In the genomic region with DNA sequence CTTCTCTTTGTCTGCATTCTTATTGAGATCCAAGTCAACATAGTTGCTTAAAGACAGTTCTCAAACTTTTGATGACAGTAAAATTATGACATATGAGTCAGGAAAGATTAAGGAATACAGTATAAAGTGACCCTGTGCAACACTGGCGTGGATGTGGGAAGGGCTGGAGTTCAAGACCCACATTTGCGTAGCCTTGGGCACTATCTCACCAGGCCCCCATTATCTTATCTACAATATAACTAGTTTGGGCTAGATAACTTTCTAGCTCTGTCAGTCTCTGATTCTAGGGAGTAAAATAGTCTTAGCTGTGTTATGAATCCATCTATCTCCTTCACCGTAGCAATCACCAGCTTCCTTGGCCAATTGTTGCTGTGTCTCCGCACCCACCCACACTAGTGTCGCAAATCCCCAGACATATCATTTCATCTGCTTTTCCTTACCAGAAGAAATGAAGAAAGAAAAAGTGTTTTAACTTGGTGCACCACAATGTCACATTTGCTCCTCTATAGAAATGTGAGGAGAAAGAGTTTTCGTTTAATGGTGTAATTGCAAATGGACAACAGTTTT, we compare ENCODE assay signal across 18 cellular contexts. TPM values are rescaled to one million over a fixed set of nuclear protein-coding genes. Genes with fewer than 3 reads are reported as not detected.
DNase-seq lines count a peak whose midpoint lies in the region; ATAC-seq and TF ChIP-seq lines count a peak whose summit lies in the region.
"Had no signal": no experiment of that assay in that cellular context is flagged by ENCODE, and none has a peak within 500 bp of the region (broad histone marks: within the 10 kb centered on the region; RNA-seq: fewer than 3 reads in every experiment).

No MANE protein-coding gene starts in this region.

- H3K4me3 ChIP-seq in ascending aorta = no peak overlapping the region
- H3K4me3 ChIP-seq in fibroblast of villous mesenchyme (ENCODE audit: low read depth, low read length) = no peak overlapping the region
- H3K4me3 ChIP-seq in neural progenitor cell = no peak overlapping the region
- H3K4me3 ChIP-seq in thoracic aorta = no peak overlapping the region
- H3K4me3 ChIP-seq: PC-9 had no signal

- H3K27me3 Mint-ChIP-seq in neural progenitor cell (ENCODE audit: insufficient read depth, low read depth) = peaks cover 4% of the 10 kb centered on the region
- H3K27me3 Mint-ChIP-seq in glutamatergic neuron (ENCODE audit: unreplicated experiment) = no peaks in the 10 kb centered on the region

- H3K27ac ChIP-seq in ascending aorta (peak overlapping the region; percentile 77 to 87), neural progenitor cell (no peak overlapping the region), thoracic aorta (peak overlapping the region; percentile 75 to 91)
- H3K27ac ChIP-seq: PC-9 had no signal

- DNase-seq in ascending aorta (ENCODE audit: low spot score in 2 of 2) (no peak), fibroblast of villous mesenchyme (ENCODE audit: low read depth) (peak; percentile 46), neural progenitor cell (ENCODE audit: low spot score) (no peak), thoracic aorta (ENCODE audit: low spot score) (no peak), glutamatergic neuron (no peak), GF-D8 (lab: John Stamatoyannopoulos, UW) (no peak)
- no peak for DNase-seq in activated T-cell treated with anti-CD3 and anti-CD28 coated beads, Interleukin-2, amount 50 U/mL, for 48 hours
- DNase-seq: BE2C; CD4-positive, alpha-beta memory T cell; DMS79 treated with DMSO at 0.1 percent for 48 hours; H7; MM.1S; NCI-H1105; NCI-H1694 treated with DMSO at 0.1 percent for 48 hours; NCI-H446 treated with DMSO at 0.1 percent for 48 hours; NCI-H748 treated with DMSO at 0.1 percent for 48 hours; PC-9 had no signal

- H3F3A ChIP-seq in neural progenitor cell (ENCODE audit: low read depth) = no peaks in the 10 kb centered on the region

- H3K9me3 Mint-ChIP-seq in neural progenitor cell (peaks cover 9% of the 10 kb centered on the region), glutamatergic neuron (ENCODE audit: unreplicated experiment) (no peaks in the 10 kb centered on the region)

- no peaks in the 10 kb centered on the region for H3K4me1 Mint-ChIP-seq in neural progenitor cell
- peaks cover 5% of the 10 kb centered on the region for H3K4me1 Mint-ChIP-seq in glutamatergic neuron (ENCODE audit: low read depth, unreplicated experiment)
- H3K4me1 Mint-ChIP-seq: CD4-positive, alpha-beta memory T cell had no signal

- H3K27me3 ChIP-seq in ascending aorta (no peaks in the 10 kb centered on the region), neural progenitor cell (no peaks in the 10 kb centered on the region), thoracic aorta (replicated peaks; ENCODE audit: insufficient read depth) (no peaks in the 10 kb centered on the region)
- H3K27me3 ChIP-seq: BE2C had no signal

- ATAC-seq in thoracic aorta (ENCODE audit: insufficient number of reproducible peaks, low FRiP score, low read depth) (no peak), HG03457 (IDR thresholded peaks at IDR 0.05; ENCODE audit: unreplicated experiment) (no peak)

- H4K20me1 ChIP-seq in neural progenitor cell (ENCODE audit: low read depth) = no peaks in the 10 kb centered on the region

- H3K36me3 ChIP-seq in ascending aorta = no peaks in the 10 kb centered on the region
- H3K36me3 ChIP-seq in neural progenitor cell = no peaks in the 10 kb centered on the region
- H3K36me3 ChIP-seq in thoracic aorta = no peaks in the 10 kb centered on the region
- H3K36me3 ChIP-seq: BE2C had no signal

- H3K79me2 ChIP-seq in neural progenitor cell (ENCODE audit: low read depth) = no peaks in the 10 kb centered on the region

- H3K36me3 Mint-ChIP-seq in neural progenitor cell = no peaks in the 10 kb centered on the region
- peaks cover 4% of the 10 kb centered on the region for H3K36me3 Mint-ChIP-seq in glutamatergic neuron (ENCODE audit: unreplicated experiment)
- H3K36me3 Mint-ChIP-seq: CD4-positive, alpha-beta memory T cell had no signal

- no peak overlapping the region for H3K4me3 Mint-ChIP-seq in neural progenitor cell
- no peak overlapping the region for H3K4me3 Mint-ChIP-seq in glutamatergic neuron (ENCODE audit: unreplicated experiment)
- H3K4me3 Mint-ChIP-seq: CD4-positive, alpha-beta memory T cell had no signal

- H3K4me1 ChIP-seq in ascending aorta (peaks cover 0 to 24% of the 10 kb centered on the region in 2 donors), neural progenitor cell (no peaks in the 10 kb centered on the region), thoracic aorta (ENCODE audit: control insufficient read depth in 1 of 2, low read depth in 2 of 2) (peaks cover 25 to 36% of the 10 kb centered on the region in 2 donors)
- H3K4me1 ChIP-seq: BE2C had no signal

- intact Hi-C loops in ascending aorta (cut with DNase I) = no loop called here

- peak overlapping the region; percentile 44 for H3K27ac Mint-ChIP-seq in neural progenitor cell
- no peak overlapping the region for H3K27ac Mint-ChIP-seq in glutamatergic neuron (ENCODE audit: unreplicated experiment)
- H3K27ac Mint-ChIP-seq: CD4-positive, alpha-beta memory T cell had no signal

- H3K4me2 ChIP-seq in neural progenitor cell = no peak overlapping the region
- H3K4me2 ChIP-seq: PC-9 had no signal

- no peak overlapping the region for H3K9ac ChIP-seq in neural progenitor cell

- no peak overlapping the region for H2AFZ ChIP-seq in neural progenitor cell (replicated peaks)
- H2AFZ ChIP-seq: PC-9 had no signal

- TF ChIP-seq CTCF in ascending aorta (IDR thresholded peaks at IDR 0.05) = no peak
- no peak for TF ChIP-seq CTCF in fibroblast of villous mesenchyme (IDR thresholded peaks at IDR 0.05; ENCODE audit: insufficient read depth, low read depth, low read length)
- TF ChIP-seq CTCF in neural progenitor cell (IDR thresholded peaks at IDR 0.05) = no peak
- no peak for TF ChIP-seq CTCF in thoracic aorta (IDR thresholded peaks at IDR 0.05)
- TF ChIP-seq CTCF in glutamatergic neuron (IDR thresholded peaks at IDR 0.05; ENCODE audit: partially characterized antibody, unreplicated experiment) = no peak

- no peaks in the 10 kb centered on the region for H3K9me3 ChIP-seq in ascending aorta
- H3K9me3 ChIP-seq in neural progenitor cell (ENCODE audit: low read depth) = no peaks in the 10 kb centered on the region
- no peaks in the 10 kb centered on the region for H3K9me3 ChIP-seq in thoracic aorta
- H3K9me3 ChIP-seq: BE2C had no signal

RNA-seq across cellular contexts. Expression of a gene that starts 14.9 kb away (rescaled TPM):
- total RNA-seq in ascending aorta (not detected), fibroblast of villous mesenchyme (under 0.01 TPM in 1 of 2 replicates, not detected in the other), neural progenitor cell (ENCODE audit: low replicate concordance) (0.15 TPM in 1 of 2 replicates, not detected in the other), thoracic aorta (not detected), glutamatergic neuron (ENCODE audit: unreplicated experiment) (not detected)
- total RNA-seq: CD4-positive, alpha-beta memory T cell; H7; PC-9 had no signal
